Comparison of ENCODE assay signal across 1 cellular context in genomic region chr5:10370931-10371330, GRCh38.
TF ChIP-seq lines count a peak whose summit lies in the region.

No MANE protein-coding gene starts in this region.

TF ChIP-seq in WTC11, 78 proteins besides CTCF, POLR2A, EP300 and RAD21:
- TF ChIP-seq OVOL2 (CRISPR knock-in tag; IDR thresholded peaks at IDR 0.05; ENCODE audit: borderline replicate concordance) (no peak), AFF4 (CRISPR knock-in tag; IDR thresholded peaks at IDR 0.05; ENCODE audit: borderline replicate concordance) (no peak)
TF ChIP-seq in WTC11: peak in this region for 0.
